ENCODE assay signal across 17 cellular contexts in genomic region chr11:46075928-46076327, GRCh38. TPM values are rescaled to one million over a fixed set of nuclear protein-coding genes. Genes with fewer than 3 reads are reported as not detected.
DNase-seq lines count a peak whose midpoint lies in the region; ATAC-seq and TF ChIP-seq lines count a peak whose summit lies in the region.
"Had no signal": no experiment of that assay in that cellular context is flagged by ENCODE, and none has a peak within 500 bp of the region (broad histone marks: within the 10 kb centered on the region; RNA-seq: fewer than 3 reads in every experiment).

No MANE protein-coding gene starts in this region.

- H3K4me1 ChIP-seq in HCT116 (ENCODE audit: control insufficient read depth in 1 of 2, insufficient read depth in 2 of 2, low read length in 2 of 2) (0 out of 4 replicates have a peak, but pooled peaks cover 0 to 4% of the 10 kb centered on the region in 2 experiments), esophagus squamous epithelium (peaks cover 0 to 36% (median 6%) of the 10 kb centered on the region in 3 donors), neuronal stem cell (ENCODE audit: control insufficient read depth in 2 of 2, insufficient read depth in 1 of 2, low read depth in 1 of 2, low read length in 2 of 2) (peaks cover 0 to 2% of the 10 kb centered on the region in 2 donors)

- 93 to 94% methylated on average over 2 of the region's 2 CpGs for WGBS in esophagus squamous epithelium, 2 donors
- WGBS in neuronal stem cell (ENCODE audit: extremely low coverage in 2 of 2, insufficient read length in 2 of 2, insufficient replicate concordance in 1 of 2), 2 donors: no CpG with 5 or more reads among the region's 2 CpGs

- no peaks in the 10 kb centered on the region for H3K9me2 ChIP-seq in HCT116 (ENCODE audit: insufficient read depth)

- peak; percentile 25; the same call in 1 of the 2 replicates for TF ChIP-seq RAD21 in HCT116 (IDR thresholded peaks at IDR 0.05; ENCODE audit: low read depth)

- H3K9me3 ChIP-seq in AG04450 (ENCODE audit: control insufficient read depth, insufficient read depth, low read length) (no peaks in the 10 kb centered on the region), HCT116 (ENCODE audit: control insufficient read depth in 1 of 2, insufficient read depth in 1 of 2, low read depth in 1 of 2, low read length in 2 of 2) (no peaks in the 10 kb centered on the region), esophagus squamous epithelium (no peaks in the 10 kb centered on the region), neuronal stem cell (replicated peaks in 1 of 2; ENCODE audit: control insufficient read depth in 2 of 2, insufficient read depth in 1 of 2, low read depth in 1 of 2, low read length in 2 of 2) (no peaks in the 10 kb centered on the region)
- H3K9me3 ChIP-seq: pancreas had no signal

- no peak overlapping the region for H4K8ac ChIP-seq in neuronal stem cell (ENCODE audit: low read depth, low read length)

- no peaks in the 10 kb centered on the region for H3K27me3 ChIP-seq in AG04450 (ENCODE audit: control insufficient read depth, insufficient read depth, low read length)
- H3K27me3 ChIP-seq in HCT116 (ENCODE audit: insufficient read depth, low read length): no peaks in the 10 kb centered on the region
- no peaks in the 10 kb centered on the region for H3K27me3 ChIP-seq in esophagus squamous epithelium
- no peaks in the 10 kb centered on the region for H3K27me3 ChIP-seq in neuronal stem cell (ENCODE audit: control insufficient read depth in 3 of 3, insufficient read depth in 3 of 3, low read depth in 1 of 3, low read length in 3 of 3)
- H3K27me3 ChIP-seq: pancreas had no signal

- RAD21 ChIA-PET in HCT116 (lab: Charles Lee; ENCODE audit: low non-redundant PET in 1 of 2, low total read pairs in 2 of 2, uncharacterized antibody in 2 of 2, unreplicated experiment in 2 of 2): no interaction called here

- H2AFZ ChIP-seq in HCT116 (ENCODE audit: low read depth, low read length, poor library complexity, severe bottlenecking) (no peak overlapping the region), neuronal stem cell (ENCODE audit: low read length) (no peak overlapping the region)

- H2BK5ac ChIP-seq in neuronal stem cell (ENCODE audit: low read length): no peak overlapping the region

- H3K4me2 ChIP-seq in HCT116 (ENCODE audit: low read length) (no peak overlapping the region), neuronal stem cell (ENCODE audit: insufficient read depth, low read length, poor library complexity, severe bottlenecking) (no peak overlapping the region)

- TF ChIP-seq CTCF in AG04450 (IDR thresholded peaks at IDR 0.05; ENCODE audit: low read depth, low read length): peak; percentile 36
- peak in 2 of 3 experiments; percentile 39 to 49; a peak in 3 of 6 replicates for TF ChIP-seq CTCF in HCT116 (IDR thresholded peaks at IDR 0.05 in 2 of 3, conservative IDR thresholded peaks at IDR 0.05 in 1 of 3; ENCODE audit: borderline replicate concordance in 1 of 3, insufficient read depth in 1 of 3, low read depth in 2 of 3, low read length in 2 of 3)
- peak in 4 of 6 experiments; percentile 5 to 53 (median 27) for TF ChIP-seq CTCF in esophagus squamous epithelium (IDR thresholded peaks at IDR 0.05)

- no peak overlapping the region for H4K91ac ChIP-seq in neuronal stem cell (ENCODE audit: low read depth, low read length, poor library complexity)

- H2BK120ac ChIP-seq in neuronal stem cell (ENCODE audit: low read depth, low read length): no peak overlapping the region

- no peak for ATAC-seq in HCT116
- ATAC-seq: T-helper 17 cell had no signal

- TF ChIP-seq POLR2A in HCT116 (IDR thresholded peaks at IDR 0.05; ENCODE audit: borderline replicate concordance, extremely low read depth, insufficient read depth, insufficient read length) (no peak), esophagus squamous epithelium (IDR thresholded peaks at IDR 0.05) (no peak)

- H2AK5ac ChIP-seq in neuronal stem cell (ENCODE audit: low read depth, low read length): no peak overlapping the region

- in situ Hi-C loops in SK-MEL-5 (cut with HindIII; ENCODE audit: low pct_unique_long_range_greater_than_20kb, low sequenced_read_pairs): no loop called here

- H3K79me2 ChIP-seq in HCT116 (ENCODE audit: insufficient read depth, low read length): no peaks in the 10 kb centered on the region

- CTCF ChIA-PET in AG04450 (lab: Charles Lee) (interaction anchor here (1.3 kb wide), 1 partner anchor 111 kb away, joined by 6 read pairs; no protein-coding TSS in a partner anchor), HCT116 (lab: Charles Lee) (interaction anchor here (1.1 kb wide), 1 partner anchor 111 kb away, joined by 4 read pairs; no protein-coding TSS in a partner anchor)

- no peak overlapping the region for H3K9ac ChIP-seq in HCT116 (ENCODE audit: low read length)
- no peak overlapping the region for H3K9ac ChIP-seq in neuronal stem cell (ENCODE audit: low read depth, low read length, poor library complexity)

- BruUV-seq in HCT116 (replicated peaks; lab: Mats Ljungman, UMichigan): no TSS peak

- H3K4ac ChIP-seq in neuronal stem cell (ENCODE audit: low read length): no peak overlapping the region

- no peak overlapping the region for H2BK15ac ChIP-seq in neuronal stem cell (ENCODE audit: low read length)

- no peaks in the 10 kb centered on the region for H4K20me1 ChIP-seq in HCT116 (ENCODE audit: insufficient read depth)

- no peak overlapping the region for H3K23ac ChIP-seq in neuronal stem cell (ENCODE audit: low read depth, low read length, poor library complexity)

- intact Hi-C loops in HCT116 (cut with micrococcal nuclease) (no loop called here), esophagus squamous epithelium (cut with DNase I) (no loop called here)

- H3K18ac ChIP-seq in neuronal stem cell (ENCODE audit: low read length): no peak overlapping the region

- H2BK12ac ChIP-seq in neuronal stem cell (ENCODE audit: low read length): no peak overlapping the region

- H3K4me3 ChIP-seq in AG04450 (ENCODE audit: low read depth, low read length) (no peak overlapping the region), HCT116 (replicated peaks in 1 of 2; ENCODE audit: low read depth in 1 of 2, low read length in 2 of 2) (no peak overlapping the region), esophagus squamous epithelium (no peak overlapping the region), neuronal stem cell (ENCODE audit: low read length in 2 of 2) (no peak overlapping the region)
- H3K4me3 ChIP-seq: pancreas had no signal

- H3K27ac ChIP-seq in AG04450 (ENCODE audit: low read depth, low read length) (no peak overlapping the region), HCT116 (ENCODE audit: low read depth, low read length) (no peak overlapping the region), esophagus squamous epithelium (peak overlapping the region in 2 of 4 donors; percentile 43 to 60), neuronal stem cell (replicated peaks; ENCODE audit: low read length) (no peak overlapping the region)
- H3K27ac ChIP-seq: pancreas had no signal

- POLR2A ChIA-PET in AG04450 (lab: Yijun Ruan, JAX): no interaction called here
- POLR2A ChIA-PET in HCT116 (lab: Charles Lee): no interaction called here

- DNase-seq in AG04450 (ENCODE audit: low read depth, low spot score): no peak
- DNase-seq in HCT116 (ENCODE audit: low read depth, low spot score): no peak
- DNase-seq in SK-MEL-5 (ENCODE audit: low read depth, low spot score): peak; percentile 14
- no peak for DNase-seq in esophagus squamous epithelium (lab: John Stamatoyannopoulos, UW)
- DNase-seq in neuronal stem cell (ENCODE audit: low spot score): no peak
- DNase-seq in NCI-H2171 (lab: John Stamatoyannopoulos, UW): no peak
- DNase-seq in DMS53 (lab: John Stamatoyannopoulos, UW): no peak
- DNase-seq in cerebellum (ENCODE audit: low spot score): no peak
- DNase-seq: AML-193; GOT3; KG1; NCI-H1105 treated with DMSO at 0.1 percent for 48 hours; NCI-H2107; NCI-H774; pancreas; stimulated activated CD4-positive, alpha-beta T cell treated with anti-CD3 and anti-CD28 coated beads, Interleukin-4, amount 100 ng/mL, for 1 hour; T-helper 17 cell had no signal

- H3K14ac ChIP-seq in neuronal stem cell (ENCODE audit: low read length): no peak overlapping the region

- no peaks in the 10 kb centered on the region for H3K79me1 ChIP-seq in neuronal stem cell (ENCODE audit: low read depth, low read length)

- H3K36me3 ChIP-seq in HCT116 (ENCODE audit: control insufficient read depth in 1 of 2, insufficient read depth in 2 of 2, low read length in 2 of 2) (no peaks in the 10 kb centered on the region), esophagus squamous epithelium (peaks cover 0 to 45% (median 0%) of the 10 kb centered on the region in 3 donors), neuronal stem cell (replicated peaks in 1 of 2; ENCODE audit: control insufficient read depth in 2 of 2, insufficient read depth in 2 of 2, low read length in 2 of 2) (peaks cover 2 to 57% of the 10 kb centered on the region in 2 donors)

TF ChIP-seq in HCT116, 20 proteins besides CTCF, POLR2A, EP300 and RAD21 (continues in another document):
- TF ChIP-seq ZBTB33 (IDR thresholded peaks at IDR 0.05; ENCODE audit: extremely low read depth, insufficient replicate concordance, low read length) (no peak), ZNF274 (IDR thresholded peaks at IDR 0.05; ENCODE audit: low read depth, low read length) (no peak), SIN3A (IDR thresholded peaks at IDR 0.05; ENCODE audit: low read depth) (no peak), EZH2 (IDR thresholded peaks at IDR 0.05) (no peak), EGR1 (IDR thresholded peaks at IDR 0.05; ENCODE audit: low read depth) (no peak)

RNA-seq across cellular contexts. Expression of gene PHF21A, which starts 45.3 kb away (rescaled TPM):
- polyA plus RNA-seq in AG04450 (2011; rRNA removed): 29.0 and 29.2 TPM in 2 replicates
- polyA minus RNA-seq in AG04450 (2011; rRNA and poly(A)+ RNA removed): 21.3 and 27.5 TPM in 2 replicates
- total RNA-seq in HCT116 (2021; ENCODE audit: unreplicated experiment): 27.0 TPM
- 16.3 and 18.4 TPM in 2 replicates for polyA plus RNA-seq in HCT116 (2012)
- 15.2 and 15.3 TPM in 2 replicates for total RNA-seq in SK-MEL-5 (2014; rRNA removed; shearing (Covaris generic))
- polyA plus RNA-seq in SK-MEL-5 (2015; cell fraction: cytosol; rRNA removed): 22.0 and 43.5 TPM in 2 replicates
- 35.5 and 45.0 TPM in 2 replicates for polyA plus RNA-seq in SK-MEL-5 (2015; cell fraction: nucleus; rRNA removed)
- 10 to 100 TPM; 11.2 to 22.3 (median 15.9) TPM for total RNA-seq in esophagus squamous epithelium
- 50.3 TPM for polyA plus RNA-seq in neuronal stem cell (2013, experiment 1 of 2)
- polyA plus RNA-seq in neuronal stem cell (2013, experiment 2 of 2): 49.2 TPM
- total RNA-seq in cerebellum: 29.4 TPM
